8 cellular contexts compared by ENCODE assay signal in the genomic region with DNA sequence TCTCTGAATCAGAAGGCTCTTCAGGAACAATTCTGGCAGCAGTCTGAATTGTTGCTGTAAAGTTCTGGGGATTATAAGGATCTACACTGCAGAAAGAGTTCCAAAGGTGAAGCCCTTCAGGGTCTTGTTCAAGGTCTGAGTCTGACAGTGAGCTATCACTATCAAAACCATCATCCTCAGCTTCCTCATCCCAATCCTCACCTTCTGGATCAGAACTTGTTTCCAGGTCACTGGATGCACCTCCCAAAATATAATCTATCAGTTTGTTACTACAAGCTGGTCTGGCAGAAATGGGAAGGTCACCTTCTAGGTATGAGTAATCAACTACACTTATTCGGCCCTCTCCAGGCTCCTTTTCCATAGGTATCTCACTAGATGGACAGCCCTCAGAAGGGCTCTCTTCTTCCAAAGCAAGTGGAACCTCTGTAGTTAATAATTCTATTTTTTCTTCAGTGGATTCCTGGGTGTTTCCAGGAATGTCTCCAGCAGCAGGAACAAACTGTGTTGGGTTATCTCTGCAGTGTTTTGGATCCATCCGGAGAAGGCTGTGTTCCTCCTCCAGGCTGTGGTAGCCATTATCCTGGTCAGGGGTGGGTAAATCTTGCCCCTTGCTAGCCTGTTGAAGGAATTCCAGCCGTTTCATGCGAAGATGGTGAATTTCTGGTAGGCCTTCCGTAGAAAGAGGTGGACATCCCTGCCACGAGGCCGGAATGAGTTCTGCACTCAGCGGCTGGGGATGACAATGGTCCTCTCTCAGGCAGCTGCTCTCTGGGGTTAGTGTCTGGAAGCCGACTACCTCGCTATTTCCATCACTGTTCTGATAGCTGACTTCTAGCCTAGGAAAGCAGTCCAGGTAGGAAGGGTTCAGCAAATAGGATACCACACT. TPM values are rescaled to one million over a fixed set of nuclear protein-coding genes. Genes with fewer than 3 reads are reported as not detected.
DNase-seq lines count a peak whose midpoint lies in the region; ATAC-seq and TF ChIP-seq lines count a peak whose summit lies in the region.

No MANE protein-coding gene starts in this region.

- H3K27ac Mint-ChIP-seq in naive thymus-derived CD8-positive, alpha-beta T cell, result peak overlapping the region; percentile 98 to 100 (median 99)

- no peaks in the 10 kb centered on the region for H3K9me3 Mint-ChIP-seq in naive thymus-derived CD8-positive, alpha-beta T cell

- no peaks in the 10 kb centered on the region for H3K27me3 Mint-ChIP-seq in naive thymus-derived CD8-positive, alpha-beta T cell

- DNase-seq in MG63, result no peak
- DNase-seq in coronary artery (ENCODE audit: low spot score), result no peak
- peak in 1 of 10 donors; percentile 18 for DNase-seq in naive thymus-derived CD8-positive, alpha-beta T cell
- DNase-seq in GM03348 (ENCODE audit: low spot score), result no peak
- DNase-seq in T1000 (lab: John Stamatoyannopoulos, UW), result no peak
- no peak for DNase-seq in mesenteric fat pad (ENCODE audit: low spot score)

- H3K4me3 Mint-ChIP-seq in naive thymus-derived CD8-positive, alpha-beta T cell, result peak overlapping the region; percentile 97 to 100 (median 98)

- H3K4me3 ChIP-seq in BLaER1 treated with 17β-estradiol and CSF1 and Interleukin-3, amounts not matched to agents 10 nM and 100 nM, result peak overlapping the region; percentile 77 to 95 (median 92)
- H3K4me3 ChIP-seq in MG63 (peak overlapping the region; percentile 91), coronary artery (peak overlapping the region; percentile 98)

- POLR2A ChIA-PET in naive thymus-derived CD8-positive, alpha-beta T cell (lab: Charles Lee), result interaction anchor here (0.6 to 2.1 kb wide), 12 partner anchors 10 to 111 kb away, joined by 3 to 10 read pairs (median 3); a partner anchor contains a TSS

- peaks cover 60 to 64% (median 62%) of the 10 kb centered on the region in 11 experiments for H4K20me1 ChIP-seq in BLaER1 treated with 17β-estradiol and CSF1 and Interleukin-3, amounts not matched to agents 10 nM and 100 nM

- peaks cover 42 to 50% (median 48%) of the 10 kb centered on the region in 10 experiments for H3K4me1 ChIP-seq in BLaER1 treated with 17β-estradiol and CSF1 and Interleukin-3, amounts not matched to agents 10 nM and 100 nM

- H3K27ac ChIP-seq in BLaER1 treated with 17β-estradiol and CSF1 and Interleukin-3, amounts not matched to agents 10 nM and 100 nM, result peak overlapping the region; percentile 87 to 99 (median 95)
- peak overlapping the region; percentile 99 to 100 for H3K27ac ChIP-seq in coronary artery

- H3K36me3 Mint-ChIP-seq in naive thymus-derived CD8-positive, alpha-beta T cell, result peaks cover 12 to 41% (median 27%) of the 10 kb centered on the region in 3 donors

- peak overlapping the region; percentile 72 to 94 (median 88) for H3K4me2 ChIP-seq in BLaER1 treated with 17β-estradiol and CSF1 and Interleukin-3, amounts not matched to agents 10 nM and 100 nM

- peaks cover 4 to 30% (median 19%) of the 10 kb centered on the region in 4 donors for H3K4me1 Mint-ChIP-seq in naive thymus-derived CD8-positive, alpha-beta T cell

- peaks cover 0 to under 1% (median 0%) of the 10 kb centered on the region in 11 experiments; a peak in 2 of 22 replicates for H3K9me3 ChIP-seq in BLaER1 treated with 17β-estradiol and CSF1 and Interleukin-3, amounts not matched to agents 10 nM and 100 nM (replicated peaks in 1 of 11)
- no peaks in the 10 kb centered on the region for H3K9me3 ChIP-seq in MG63

- no peaks in the 10 kb centered on the region for H3K27me3 ChIP-seq in BLaER1 treated with 17β-estradiol and CSF1 and Interleukin-3, amounts not matched to agents 10 nM and 100 nM
- no peaks in the 10 kb centered on the region for H3K27me3 ChIP-seq in MG63

- H3K9ac ChIP-seq in BLaER1 treated with 17β-estradiol and CSF1 and Interleukin-3, amounts not matched to agents 10 nM and 100 nM, result peak overlapping the region; percentile 87 to 99 (median 96)

- H3K36me3 ChIP-seq in BLaER1 treated with 17β-estradiol and CSF1 and Interleukin-3, amounts not matched to agents 10 nM and 100 nM, result peaks cover 33 to 51% (median 43%) of the 10 kb centered on the region in 11 experiments
- peaks cover 58% of the 10 kb centered on the region for H3K36me3 ChIP-seq in MG63

- no peak for TF ChIP-seq CTCF in coronary artery (IDR thresholded peaks at IDR 0.05)

- no peak for ATAC-seq in naive thymus-derived CD8-positive, alpha-beta T cell
- ATAC-seq in HG03521 (IDR thresholded peaks at IDR 0.05; ENCODE audit: unreplicated experiment), result no peak

RNA-seq across cellular contexts. Expression of a gene that starts 1.5 kb away (rescaled TPM):
- total RNA-seq in MG63 (2014; rRNA removed; shearing (Covaris generic); ENCODE audit: low replicate concordance), result 35.0 and 36.8 TPM in 2 replicates
- total RNA-seq in naive thymus-derived CD8-positive, alpha-beta T cell, result 10 to 100 TPM; 80.7 to 87.3 TPM
- polyA plus RNA-seq in naive thymus-derived CD8-positive, alpha-beta T cell, result 10 to 100 TPM; 14.2 to 20.8 (median 17.7) TPM
- 132 TPM for total RNA-seq in mesenteric fat pad

RNA-seq across cellular contexts. Expression of a gene that starts 50.4 kb away (rescaled TPM):
- not detected in 2 replicates for total RNA-seq in MG63 (2014; rRNA removed; shearing (Covaris generic); ENCODE audit: low replicate concordance)
- total RNA-seq in naive thymus-derived CD8-positive, alpha-beta T cell, result 1 to 10 TPM; 1.2 to 2.0 TPM
- under 1 TPM in 1 of 3 donors, not detected in 2; 0.02 TPM for polyA plus RNA-seq in naive thymus-derived CD8-positive, alpha-beta T cell
- 3.5 TPM for total RNA-seq in mesenteric fat pad
